8 cellular contexts compared by ENCODE assay signal in genomic region chr2:159713691-159714585, GRCh38. TPM values are rescaled to one million over a fixed set of nuclear protein-coding genes. Genes with fewer than 3 reads are reported as not detected.
DNase-seq lines count a peak whose midpoint lies in the region; ATAC-seq, FAIRE-seq and TF ChIP-seq lines count a peak whose summit lies in the region.

No MANE protein-coding gene starts in this region.

- peaks cover 64% of the 10 kb centered on the region for H3K4me1 ChIP-seq in CD4-positive, CD25-positive, alpha-beta regulatory T cell (ENCODE audit: control insufficient read depth, insufficient read depth, low read length, poor library complexity, severe bottlenecking)
- H3K4me1 ChIP-seq in hepatocyte (ENCODE audit: insufficient read depth) (peaks cover 21% of the 10 kb centered on the region), small intestine (ENCODE audit: control insufficient read depth in 2 of 2, insufficient read depth in 1 of 2, low read depth in 1 of 2, low read length in 1 of 2) (peaks cover 5 to 16% of the 10 kb centered on the region in 2 donors)

- H3K36me3 Mint-ChIP-seq in CD4-positive, CD25-positive, alpha-beta regulatory T cell, result peaks cover 21% of the 10 kb centered on the region
- H3K36me3 Mint-ChIP-seq in activated CD4-positive, alpha-beta memory T cell treated with anti-CD3 and anti-CD28 coated beads, Interleukin-2, amount 10 ng/mL, durations not matched to agents 7 days and 5 days (ENCODE audit: low read depth), result peaks cover 59% of the 10 kb centered on the region

- 40% methylated on average over 5 of the region's 5 CpGs for WGBS in hepatocyte (ENCODE audit: low lambda C conversion rate, missing lambda C conversion rate)
- WGBS in small intestine, 3 donors, result 23 to 36% (median 27%) methylated on average over 5 of the region's 5 CpGs

- peaks cover 29% of the 10 kb centered on the region for H3K36me3 ChIP-seq in CD4-positive, CD25-positive, alpha-beta regulatory T cell (ENCODE audit: control insufficient read depth, insufficient read depth, low read length)
- H3K36me3 ChIP-seq in hepatocyte (replicated peaks; ENCODE audit: insufficient read depth, low read depth) (no peaks in the 10 kb centered on the region), small intestine (ENCODE audit: control insufficient read depth in 2 of 2, insufficient read depth in 2 of 2, low read length in 2 of 2) (peaks cover 0 to 10% of the 10 kb centered on the region in 2 donors)

- FAIRE-seq in small intestine (lab: Jason Lieb, UNC), result no peak

- H2AFZ ChIP-seq in hepatocyte, result no peak overlapping the region

- H3K4me3 ChIP-seq in CD4-positive, CD25-positive, alpha-beta regulatory T cell (ENCODE audit: low read depth, low read length), result peak overlapping the region; percentile 96
- peak overlapping the region; percentile 76 for H3K4me3 ChIP-seq in HL-60 (replicated peaks; ENCODE audit: insufficient read depth, low read length)
- H3K4me3 ChIP-seq in hepatocyte, result peak overlapping the region; percentile 96
- H3K4me3 ChIP-seq in small intestine (ENCODE audit: low read depth in 1 of 2, low read length in 2 of 2), result peak overlapping the region in 1 of 2 donors; percentile 93

- ATAC-seq in CD4-positive, CD25-positive, alpha-beta regulatory T cell (ENCODE audit: low read depth in 2 of 2), result no peak
- ATAC-seq in HG03457 (IDR thresholded peaks at IDR 0.05; ENCODE audit: unreplicated experiment), result no peak
- ATAC-seq in GM19023 (IDR thresholded peaks at IDR 0.05; ENCODE audit: unreplicated experiment), result no peak

- no peak for TF ChIP-seq CTCF in HL-60 (IDR thresholded peaks at IDR 0.05; ENCODE audit: insufficient read depth, low read length)
- TF ChIP-seq CTCF in hepatocyte (IDR thresholded peaks at IDR 0.05; ENCODE audit: poor library complexity), result no peak

- H4K20me1 ChIP-seq in hepatocyte (ENCODE audit: insufficient read depth, poor library complexity, severe bottlenecking), result peaks cover 59% of the 10 kb centered on the region

- H3K27ac Mint-ChIP-seq in CD4-positive, CD25-positive, alpha-beta regulatory T cell, result peak overlapping the region in 2 of 3 donors; percentile 98 to 100
- H3K27ac Mint-ChIP-seq in activated CD4-positive, alpha-beta memory T cell treated with anti-CD3 and anti-CD28 coated beads, Interleukin-2, amount 10 ng/mL, durations not matched to agents 7 days and 5 days, result peak overlapping the region; percentile 99

- DNase-seq in CD4-positive, CD25-positive, alpha-beta regulatory T cell, result peak in 1 of 3 donors; percentile 32
- no peak for DNase-seq in HL-60 (ENCODE audit: low read depth in 1 of 2, low spot score in 1 of 2)
- no peak for DNase-seq in activated CD4-positive, alpha-beta memory T cell treated with anti-CD3 and anti-CD28 coated beads, Interleukin-2, amount 10 ng/mL, durations not matched to agents 7 days and 5 days
- DNase-seq in hepatocyte (ENCODE audit: low spot score), result no peak
- peak; percentile 30 for DNase-seq in small intestine
- no peak for DNase-seq in stimulated activated CD4-positive, alpha-beta T cell treated with anti-CD3 and anti-CD28 coated beads, Interleukin-2, amount 100 ng/mL, for 48 hours

- CTCF ChIA-PET in activated CD4-positive, alpha-beta memory T cell treated with anti-CD3 and anti-CD28 coated beads, Interleukin-2, amount 10 ng/mL, durations not matched to agents 7 days and 5 days (lab: Charles Lee), result no interaction called here

- peaks cover 8% of the 10 kb centered on the region for H3K27me3 Mint-ChIP-seq in CD4-positive, CD25-positive, alpha-beta regulatory T cell
- no peaks in the 10 kb centered on the region for H3K27me3 Mint-ChIP-seq in activated CD4-positive, alpha-beta memory T cell treated with anti-CD3 and anti-CD28 coated beads, Interleukin-2, amount 10 ng/mL, durations not matched to agents 7 days and 5 days

- peaks cover 43 to 76% (median 55%) of the 10 kb centered on the region in 4 donors for H3K4me1 Mint-ChIP-seq in CD4-positive, CD25-positive, alpha-beta regulatory T cell
- peaks cover 56% of the 10 kb centered on the region for H3K4me1 Mint-ChIP-seq in activated CD4-positive, alpha-beta memory T cell treated with anti-CD3 and anti-CD28 coated beads, Interleukin-2, amount 10 ng/mL, durations not matched to agents 7 days and 5 days

- no peaks in the 10 kb centered on the region for H3K9me2 ChIP-seq in hepatocyte (replicated peaks; ENCODE audit: insufficient read depth)

- no peaks in the 10 kb centered on the region for H3K9me3 ChIP-seq in CD4-positive, CD25-positive, alpha-beta regulatory T cell (ENCODE audit: control insufficient read depth in 2 of 2, low read length in 2 of 2)
- H3K9me3 ChIP-seq in hepatocyte (ENCODE audit: low read depth) (no peaks in the 10 kb centered on the region), small intestine (ENCODE audit: control insufficient read depth, low read depth) (no peaks in the 10 kb centered on the region)

- H3K9me3 Mint-ChIP-seq in CD4-positive, CD25-positive, alpha-beta regulatory T cell, result no peaks in the 10 kb centered on the region
- no peaks in the 10 kb centered on the region for H3K9me3 Mint-ChIP-seq in activated CD4-positive, alpha-beta memory T cell treated with anti-CD3 and anti-CD28 coated beads, Interleukin-2, amount 10 ng/mL, durations not matched to agents 7 days and 5 days

- peak overlapping the region; percentile 78 for H3K4me2 ChIP-seq in hepatocyte

- H3K79me2 ChIP-seq in hepatocyte, result peaks cover 65% of the 10 kb centered on the region

- POLR2A ChIA-PET in activated CD4-positive, alpha-beta memory T cell treated with anti-CD3 and anti-CD28 coated beads, Interleukin-2, amount 10 ng/mL, durations not matched to agents 7 days and 5 days (lab: Charles Lee), result interaction anchor here (0.8 to 4.6 kb wide), 8 partner anchors 7 to 427 kb away, joined by 4 to 42 read pairs (median 16); partner anchors contain the start of genes LY75 and WDSUB1

- peak overlapping the region; percentile 96 for H3K27ac ChIP-seq in CD4-positive, CD25-positive, alpha-beta regulatory T cell (ENCODE audit: insufficient read depth, low read length, poor library complexity, severe bottlenecking)
- H3K27ac ChIP-seq in HL-60 (replicated peaks) (peak overlapping the region; percentile 97), hepatocyte (peak overlapping the region; percentile 99), small intestine (ENCODE audit: low read depth in 1 of 2, low read length in 1 of 2) (peak overlapping the region in 1 of 2 donors; percentile 27)

- H3K27me3 ChIP-seq in CD4-positive, CD25-positive, alpha-beta regulatory T cell (ENCODE audit: control insufficient read depth, insufficient read depth, low read length), result no peaks in the 10 kb centered on the region
- H3K27me3 ChIP-seq in HL-60 (ENCODE audit: insufficient read depth, poor library complexity, severe bottlenecking), result no peaks in the 10 kb centered on the region
- no peaks in the 10 kb centered on the region for H3K27me3 ChIP-seq in hepatocyte
- no peaks in the 10 kb centered on the region for H3K27me3 ChIP-seq in small intestine (ENCODE audit: control insufficient read depth in 2 of 2, insufficient read depth in 2 of 2, low read length in 2 of 2)

- H3K4me3 Mint-ChIP-seq in CD4-positive, CD25-positive, alpha-beta regulatory T cell, result peak overlapping the region; percentile 95 to 100 (median 100)
- peak overlapping the region; percentile 97 for H3K4me3 Mint-ChIP-seq in activated CD4-positive, alpha-beta memory T cell treated with anti-CD3 and anti-CD28 coated beads, Interleukin-2, amount 10 ng/mL, durations not matched to agents 7 days and 5 days

RNA-seq across cellular contexts. Expression of gene MARCHF7, which starts 1.6 kb away (rescaled TPM):
- total RNA-seq in CD4-positive, CD25-positive, alpha-beta regulatory T cell, result 88.2 TPM
- polyA plus RNA-seq in CD4-positive, CD25-positive, alpha-beta regulatory T cell, result 100 to 1,000 TPM; 189 to 253 (median 228) TPM
- total RNA-seq in activated CD4-positive, alpha-beta memory T cell treated with anti-CD3 and anti-CD28 coated beads, Interleukin-2, amount 10 ng/mL, durations not matched to agents 7 days and 5 days, result 10 to 100 TPM; 92.2 to 98.0 TPM
- 153 and 166 TPM in 2 replicates for total RNA-seq in hepatocyte
- polyA plus RNA-seq in hepatocyte (58.8 and 71.2 TPM in 2 replicates), small intestine (10 to 100 TPM; 17.9 to 31.5 (median 22.4) TPM)
